In the genomic region with DNA sequence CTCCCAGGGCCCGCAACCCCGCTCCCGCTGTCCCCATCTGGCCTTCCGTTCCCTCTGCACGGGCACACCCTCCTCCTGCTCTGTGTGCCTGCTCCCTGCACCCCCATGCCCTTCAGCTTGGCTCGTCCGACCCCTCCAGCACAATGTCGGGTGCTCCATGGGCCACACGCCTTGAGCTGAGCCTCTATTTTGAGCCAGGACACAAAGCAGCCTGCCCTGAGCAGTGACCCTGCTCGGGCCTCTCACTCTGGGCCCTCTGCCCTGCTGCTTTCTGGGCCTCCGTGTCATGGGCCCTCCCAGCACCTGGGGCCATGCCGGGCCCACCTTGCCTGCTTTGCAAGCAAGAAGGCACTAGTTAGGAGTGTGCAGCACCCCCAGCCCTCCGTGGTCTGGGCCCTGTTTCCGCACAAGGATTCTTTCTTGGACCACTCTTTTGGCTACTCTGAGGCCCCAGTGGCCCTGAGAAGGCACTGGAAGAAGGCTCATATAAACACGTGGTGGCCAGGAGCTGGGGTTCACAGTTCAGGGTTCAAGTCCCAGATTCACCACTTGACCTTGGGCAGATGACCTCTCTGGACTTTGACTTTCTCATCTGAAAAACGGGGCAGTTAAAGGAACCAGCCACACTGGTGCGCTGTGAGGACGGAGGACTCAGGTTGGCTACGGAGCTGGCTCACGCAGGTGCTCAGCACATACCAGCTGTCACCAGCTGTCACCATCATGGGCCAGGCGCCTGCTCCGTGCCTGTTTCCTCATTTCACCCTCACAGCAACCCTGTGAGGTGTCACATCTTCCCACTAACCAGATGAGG, we compare ENCODE assay signal across 10 cellular contexts.
DNase-seq lines count a peak whose midpoint lies in the region; ATAC-seq, FAIRE-seq and TF ChIP-seq lines count a peak whose summit lies in the region.
"Had no signal": no experiment of that assay in that cellular context is flagged by ENCODE, and none has a peak within 500 bp of the region (broad histone marks: within the 10 kb centered on the region; RNA-seq: fewer than 3 reads in every experiment).

No MANE protein-coding gene starts in this region.

- ATAC-seq in GM18868 (IDR thresholded peaks at IDR 0.05; ENCODE audit: unreplicated experiment) = peak; percentile 60
- peak; percentile 61 for ATAC-seq in HG03064 (IDR thresholded peaks at IDR 0.05; ENCODE audit: low read depth, unreplicated experiment)
- peak; percentile 55 for ATAC-seq in T-helper 17 cell
- ATAC-seq in HG03039 (IDR thresholded peaks at IDR 0.05; ENCODE audit: unreplicated experiment) = no peak
- ATAC-seq in left lung = no peak

- no peak for FAIRE-seq in small intestine (lab: Jason Lieb, UNC)
- FAIRE-seq: HTR-8/SVneo had no signal

- intact Hi-C loops in left lung (cut with DNase I) = no loop called here

- no peak overlapping the region for H3K4me3 Mint-ChIP-seq in T-helper 17 cell

- DNase-seq in T-helper 17 cell (no peak), small intestine (peak; percentile 54), left lung (no peak), kidney tubule cell (ENCODE audit: low spot score) (no peak)
- DNase-seq: stimulated activated CD4-positive, alpha-beta T cell treated with anti-CD3 and anti-CD28 coated beads, Interleukin-4, amount 100 ng/mL, for 4 hours had no signal

- H3K36me3 ChIP-seq in small intestine (ENCODE audit: control insufficient read depth in 2 of 2, insufficient read depth in 2 of 2, low read length in 2 of 2) (no peaks in the 10 kb centered on the region), left lung (no peaks in the 10 kb centered on the region)

- H3K27me3 ChIP-seq in small intestine (ENCODE audit: control insufficient read depth in 2 of 2, insufficient read depth in 2 of 2, low read length in 2 of 2) (no peaks in the 10 kb centered on the region), left lung (peaks cover 0 to 24% of the 10 kb centered on the region in 2 donors)

- H3K27me3 Mint-ChIP-seq in T-helper 17 cell = no peaks in the 10 kb centered on the region

- no peak overlapping the region for H3K4me3 ChIP-seq in small intestine (ENCODE audit: low read depth in 1 of 2, low read length in 2 of 2)
- H3K4me3 ChIP-seq in left lung = no peak overlapping the region

- no peak for TF ChIP-seq CTCF in left lung (IDR thresholded peaks at IDR 0.05)

- peak overlapping the region; percentile 32 for H3K27ac Mint-ChIP-seq in T-helper 17 cell

- H3K4me1 Mint-ChIP-seq in T-helper 17 cell = peaks cover 14% of the 10 kb centered on the region

- WGBS in small intestine, 3 donors = 64 to 73% (median 64%) methylated on average over 22 of the region's 22 CpGs

- H3K9me3 ChIP-seq in T-helper 17 cell (ENCODE audit: control insufficient read depth, low read length, poor library complexity, severe bottlenecking) (no peaks in the 10 kb centered on the region), small intestine (ENCODE audit: control insufficient read depth, low read depth) (no peaks in the 10 kb centered on the region), left lung (no peaks in the 10 kb centered on the region)

- H3K4me1 ChIP-seq in small intestine (ENCODE audit: control insufficient read depth in 2 of 2, insufficient read depth in 1 of 2, low read depth in 1 of 2, low read length in 1 of 2) (peaks cover 0 to 5% of the 10 kb centered on the region in 2 donors), left lung (peaks cover 4 to 19% of the 10 kb centered on the region in 2 donors)

- H3K27ac ChIP-seq in small intestine (ENCODE audit: low read depth in 1 of 2, low read length in 1 of 2) (peak overlapping the region in 1 of 2 donors; percentile 77), left lung (no peak overlapping the region)
- H3K27ac ChIP-seq: epithelial cell of prostate had no signal

- H3K36me3 Mint-ChIP-seq in T-helper 17 cell (ENCODE audit: low read depth) = no peaks in the 10 kb centered on the region

Comparison
In these comparisons a context has a peak if more than half of its experiments do, and no peak if none do; other contexts are left out.
1. ATAC-seq: peak in GM18868 (single experiment), HG03064 (single experiment) and T-helper 17 cell (single experiment); none in HG03039 (single experiment) and left lung (single experiment).